Comparison of ENCODE assay signal across 9 cellular contexts in genomic region chr2:196277002-196277401, GRCh38.
DNase-seq lines count a peak whose midpoint lies in the region; ATAC-seq and TF ChIP-seq lines count a peak whose summit lies in the region.
"Had no signal": no experiment of that assay in that cellular context is flagged by ENCODE, and none has a peak within 500 bp of the region (broad histone marks: within the 10 kb centered on the region; RNA-seq: fewer than 3 reads in every experiment).

No MANE protein-coding gene starts in this region.

- H3K27me3 ChIP-seq in CD4-positive, CD25-positive, alpha-beta regulatory T cell (ENCODE audit: control insufficient read depth, insufficient read depth, low read length) = no peaks in the 10 kb centered on the region
- H3K27me3 ChIP-seq in GM23338 (ENCODE audit: insufficient read depth) (no peaks in the 10 kb centered on the region), SU-DHL-6 (ENCODE audit: low read length) (no peaks in the 10 kb centered on the region), fibroblast of lung (ENCODE audit: control insufficient read depth, insufficient read depth, low read length) (no peaks in the 10 kb centered on the region)

- H3K4me2 ChIP-seq in GM23338 (no peak overlapping the region), SU-DHL-6 (ENCODE audit: low read depth, low read length, poor library complexity, severe bottlenecking) (peak overlapping the region; percentile 95), fibroblast of lung (ENCODE audit: extremely low read depth, insufficient read depth, low read length) (no peak overlapping the region)

- H3K4me3 ChIP-seq in CD4-positive, CD25-positive, alpha-beta regulatory T cell (ENCODE audit: low read depth, low read length) = peak overlapping the region; percentile 75
- H3K4me3 ChIP-seq in GM23338 = no peak overlapping the region
- peak overlapping the region; percentile 8 for H3K4me3 ChIP-seq in SU-DHL-6 (ENCODE audit: insufficient read depth, low read length, poor library complexity, severe bottlenecking)
- no peak overlapping the region for H3K4me3 ChIP-seq in fibroblast of lung (replicated peaks in 1 of 4; ENCODE audit: control extremely low read depth in 1 of 4, insufficient read depth in 1 of 4, low read depth in 3 of 4, low read length in 4 of 4)

- H3K4me1 Mint-ChIP-seq in CD4-positive, CD25-positive, alpha-beta regulatory T cell = peaks cover 38 to 68% (median 50%) of the 10 kb centered on the region in 4 donors
- peaks cover 3% of the 10 kb centered on the region; the same call in 1 of the 3 replicates for H3K4me1 Mint-ChIP-seq in GM23338
- peaks cover 23 to 46% of the 10 kb centered on the region in 2 donors for H3K4me1 Mint-ChIP-seq in stimulated activated naive B cell treated with anti-CD40 and anti-IgM and Interleukin-4, amounts not matched to agents 10 μg/mL and 1 μg/mL and 100 μg/mL, for 72 hours

- H3K79me2 ChIP-seq in GM23338 (replicated peaks; ENCODE audit: insufficient read depth) (no peaks in the 10 kb centered on the region), SU-DHL-6 (ENCODE audit: insufficient read depth, low read length) (no peaks in the 10 kb centered on the region), fibroblast of lung (ENCODE audit: control insufficient read depth, insufficient read depth, low read length) (no peaks in the 10 kb centered on the region)

- H3K27ac ChIP-seq in CD4-positive, CD25-positive, alpha-beta regulatory T cell (ENCODE audit: insufficient read depth, low read length, poor library complexity, severe bottlenecking) = peak overlapping the region; percentile 64
- H3K27ac ChIP-seq in GM23338 (ENCODE audit: low read depth) (no peak overlapping the region), SU-DHL-6 (ENCODE audit: low read depth, low read length) (peak overlapping the region; percentile 99), fibroblast of lung (ENCODE audit: insufficient read depth, low read length) (no peak overlapping the region)

- H3K9me3 Mint-ChIP-seq in CD4-positive, CD25-positive, alpha-beta regulatory T cell = peaks cover 0 to 1% (median 0%) of the 10 kb centered on the region in 7 donors
- 0 out of 3 replicates have a peak, but pooled peaks cover under 1% of the 10 kb centered on the region for H3K9me3 Mint-ChIP-seq in GM23338
- H3K9me3 Mint-ChIP-seq in stimulated activated naive B cell treated with anti-CD40 and anti-IgM and Interleukin-4, amounts not matched to agents 10 μg/mL and 1 μg/mL and 100 μg/mL, for 72 hours = peaks cover 0 to 1% of the 10 kb centered on the region in 2 donors
- H3K9me3 Mint-ChIP-seq: IgD-negative memory B cell had no signal

- no peaks in the 10 kb centered on the region for H3K36me3 Mint-ChIP-seq in CD4-positive, CD25-positive, alpha-beta regulatory T cell
- peaks cover 6% of the 10 kb centered on the region; the same call in 2 of the 3 replicates for H3K36me3 Mint-ChIP-seq in GM23338 (ENCODE audit: low read depth)
- H3K36me3 Mint-ChIP-seq in stimulated activated naive B cell treated with anti-CD40 and anti-IgM and Interleukin-4, amounts not matched to agents 10 μg/mL and 1 μg/mL and 100 μg/mL, for 72 hours = no peaks in the 10 kb centered on the region
- H3K36me3 Mint-ChIP-seq: IgD-negative memory B cell had no signal

- peak; percentile 15 to 83 (median 69) for DNase-seq in CD4-positive, CD25-positive, alpha-beta regulatory T cell
- DNase-seq in GM23338 (ENCODE audit: low spot score) (peak; percentile 65), fibroblast of lung (ENCODE audit: low read depth in 2 of 2) (peak in 1 of 2 donors; percentile 71), NCI-H446 (lab: John Stamatoyannopoulos, UW) (no peak), C1 segment of cervical spinal cord (lab: John Stamatoyannopoulos, UW) (no peak), SHP77 (lab: John Stamatoyannopoulos, UW) (no peak)
- DNase-seq in stimulated activated naive B cell treated with anti-CD40 and anti-IgM and Interleukin-4, amounts not matched to agents 10 μg/mL and 1 μg/mL and 100 μg/mL, for 72 hours = no peak

- H3K36me3 ChIP-seq in CD4-positive, CD25-positive, alpha-beta regulatory T cell (ENCODE audit: control insufficient read depth, insufficient read depth, low read length) = no peaks in the 10 kb centered on the region
- H3K36me3 ChIP-seq in GM23338 (ENCODE audit: insufficient read depth) = no peaks in the 10 kb centered on the region
- H3K36me3 ChIP-seq in SU-DHL-6 (ENCODE audit: low read length) = no peaks in the 10 kb centered on the region
- no peaks in the 10 kb centered on the region for H3K36me3 ChIP-seq in fibroblast of lung (ENCODE audit: control insufficient read depth, insufficient read depth, low read length)

- H3K27ac Mint-ChIP-seq in CD4-positive, CD25-positive, alpha-beta regulatory T cell = peak overlapping the region in 2 of 3 donors; percentile 66 to 75
- no peak overlapping the region for H3K27ac Mint-ChIP-seq in GM23338
- H3K27ac Mint-ChIP-seq in stimulated activated naive B cell treated with anti-CD40 and anti-IgM and Interleukin-4, amounts not matched to agents 10 μg/mL and 1 μg/mL and 100 μg/mL, for 72 hours = no peak overlapping the region

- H3F3A ChIP-seq in GM23338 (replicated peaks; ENCODE audit: low read depth) = no peaks in the 10 kb centered on the region
- peaks cover 48% of the 10 kb centered on the region for H3F3A ChIP-seq in SU-DHL-6 (ENCODE audit: insufficient read depth)

- H3K9me2 ChIP-seq in GM23338 (ENCODE audit: insufficient read depth) (0 out of 2 replicates have a peak, but pooled peaks cover under 1% of the 10 kb centered on the region), SU-DHL-6 (replicated peaks; ENCODE audit: insufficient read depth, low read length) (no peaks in the 10 kb centered on the region)

- H3K4me1 ChIP-seq in CD4-positive, CD25-positive, alpha-beta regulatory T cell (ENCODE audit: control insufficient read depth, insufficient read depth, low read length, poor library complexity, severe bottlenecking) = peaks cover 34% of the 10 kb centered on the region
- no peaks in the 10 kb centered on the region for H3K4me1 ChIP-seq in GM23338 (ENCODE audit: insufficient read depth)
- peaks cover 11% of the 10 kb centered on the region for H3K4me1 ChIP-seq in fibroblast of lung (ENCODE audit: control insufficient read depth, extremely low read depth, insufficient read depth, low read length)

- no peak overlapping the region for H2AFZ ChIP-seq in GM23338
- H2AFZ ChIP-seq in SU-DHL-6 (ENCODE audit: low read depth, low read length, severe bottlenecking) = no peak overlapping the region
- H2AFZ ChIP-seq in fibroblast of lung (ENCODE audit: low read length) = no peak overlapping the region

- H3K9ac ChIP-seq in SU-DHL-6 (ENCODE audit: low read length) (peak overlapping the region; percentile 56), fibroblast of lung (ENCODE audit: insufficient read depth, low read length) (no peak overlapping the region)

- peak; percentile 60 to 66 for ATAC-seq in CD4-positive, CD25-positive, alpha-beta regulatory T cell (ENCODE audit: low read depth in 2 of 2)
- no peak for ATAC-seq in GM23338
- ATAC-seq in stimulated activated naive B cell treated with anti-CD40 and anti-IgM and Interleukin-4, amounts not matched to agents 10 μg/mL and 1 μg/mL and 100 μg/mL, for 72 hours (replicated peaks) = peak; percentile 38 to 43

- TF ChIP-seq CTCF in GM23338 (conservative IDR thresholded peaks at IDR 0.05; ENCODE audit: low read depth in 2 of 2) = peak; percentile 66 to 86
- peak; percentile 80 for TF ChIP-seq CTCF in SU-DHL-6 (IDR thresholded peaks at IDR 0.05; ENCODE audit: insufficient read depth, low read length, poor library complexity, severe bottlenecking)
- peak; percentile 59 to 67 for TF ChIP-seq CTCF in fibroblast of lung (conservative IDR thresholded peaks at IDR 0.05 in 1 of 2, IDR thresholded peaks at IDR 0.05 in 1 of 2; ENCODE audit: low read depth in 1 of 2, low read length in 2 of 2)

- H3K4me3 Mint-ChIP-seq in CD4-positive, CD25-positive, alpha-beta regulatory T cell = peak overlapping the region in 3 of 4 donors; percentile 36 to 67 (median 44)
- no peak overlapping the region for H3K4me3 Mint-ChIP-seq in GM23338
- no peak overlapping the region for H3K4me3 Mint-ChIP-seq in stimulated activated naive B cell treated with anti-CD40 and anti-IgM and Interleukin-4, amounts not matched to agents 10 μg/mL and 1 μg/mL and 100 μg/mL, for 72 hours

- H4K20me1 ChIP-seq in GM23338 (replicated peaks; ENCODE audit: insufficient read depth) = no peaks in the 10 kb centered on the region
- H4K20me1 ChIP-seq in SU-DHL-6 (ENCODE audit: low read depth, low read length) = no peaks in the 10 kb centered on the region
- no peaks in the 10 kb centered on the region for H4K20me1 ChIP-seq in fibroblast of lung (ENCODE audit: control insufficient read depth, extremely low read depth, insufficient read depth, low read length)

- no peaks in the 10 kb centered on the region for H3K27me3 Mint-ChIP-seq in CD4-positive, CD25-positive, alpha-beta regulatory T cell
- H3K27me3 Mint-ChIP-seq in GM23338 (ENCODE audit: insufficient read depth, low read depth, poor library complexity) = no peaks in the 10 kb centered on the region
- H3K27me3 Mint-ChIP-seq in stimulated activated naive B cell treated with anti-CD40 and anti-IgM and Interleukin-4, amounts not matched to agents 10 μg/mL and 1 μg/mL and 100 μg/mL, for 72 hours = no peaks in the 10 kb centered on the region
- H3K27me3 Mint-ChIP-seq: IgD-negative memory B cell had no signal

- no peaks in the 10 kb centered on the region for H3K9me3 ChIP-seq in CD4-positive, CD25-positive, alpha-beta regulatory T cell (ENCODE audit: control insufficient read depth in 2 of 2, low read length in 2 of 2)
- H3K9me3 ChIP-seq in SU-DHL-6 (ENCODE audit: insufficient read depth, low read length) = no peaks in the 10 kb centered on the region
- H3K9me3 ChIP-seq in fibroblast of lung (ENCODE audit: control insufficient read depth, insufficient read depth, low read depth, low read length) = no peaks in the 10 kb centered on the region

TF ChIP-seq in GM23338, 12 proteins besides CTCF, POLR2A, EP300 and RAD21 (continues in another document):
- TF ChIP-seq STAT1 (IDR thresholded peaks at IDR 0.05; ENCODE audit: unreplicated experiment) (no peak), EZH2 (IDR thresholded peaks at IDR 0.05; ENCODE audit: low read depth, unreplicated experiment) (no peak)

Comparison
In these comparisons a context has a peak if more than half of its experiments do, and no peak if none do; other contexts are left out.
1. DNase-seq: peak in CD4-positive, CD25-positive, alpha-beta regulatory T cell (3 of 3) and GM23338 (single experiment); none in stimulated activated naive B cell treated with anti-CD40 and anti-IgM and Interleukin-4, amounts not matched to agents 10 μg/mL and 1 μg/mL and 100 μg/mL, for 72 hours (single experiment), NCI-H446 (0 of 2), C1 segment of cervical spinal cord (0 of 14) and SHP77 (0 of 2).
2. H3K27ac ChIP-seq: peak in CD4-positive, CD25-positive, alpha-beta regulatory T cell (single experiment) and SU-DHL-6 (single experiment); none in GM23338 (single experiment) and fibroblast of lung (single experiment).
3. H3K4me3 ChIP-seq: peak in CD4-positive, CD25-positive, alpha-beta regulatory T cell (single experiment) and SU-DHL-6 (single experiment); none in GM23338 (single experiment) and fibroblast of lung (0 of 4).
4. H3K27ac Mint-ChIP-seq: peak in CD4-positive, CD25-positive, alpha-beta regulatory T cell (2 of 3); none in GM23338 (single experiment) and stimulated activated naive B cell treated with anti-CD40 and anti-IgM and Interleukin-4, amounts not matched to agents 10 μg/mL and 1 μg/mL and 100 μg/mL, for 72 hours (single experiment).
5. H3K4me3 Mint-ChIP-seq: peak in CD4-positive, CD25-positive, alpha-beta regulatory T cell (3 of 4); none in GM23338 (single experiment) and stimulated activated naive B cell treated with anti-CD40 and anti-IgM and Interleukin-4, amounts not matched to agents 10 μg/mL and 1 μg/mL and 100 μg/mL, for 72 hours (0 of 2).
6. Peak in every context shown above with its lines, with median percentiles within 50 percentile points of each other: CTCF ChIP-seq.